Comparison of ENCODE assay signal across 9 cellular contexts in genomic region chr13:40187836-40188591, GRCh38.
A peak's percentile ranks its signal among the peaks of the same experiment; 100 is the strongest.
DNase-seq lines count a peak whose midpoint lies in the region; ATAC-seq and TF ChIP-seq lines count a peak whose summit lies in the region.
"Had no signal": no experiment of that assay in that cellular context is flagged by ENCODE, and none has a peak within 500 bp of the region (broad histone marks: within the 10 kb centered on the region; RNA-seq: fewer than 3 reads in every experiment).

No MANE protein-coding gene starts in this region.

- H3K79me2 ChIP-seq in GM23338 (replicated peaks; ENCODE audit: insufficient read depth), result no peaks in the 10 kb centered on the region

- H3K4me2 ChIP-seq in GM23338, result peak overlapping the region; percentile 51; the same call in 1 of the 2 replicates

- no peak overlapping the region for H3K4me3 Mint-ChIP-seq in GM23338
- peak overlapping the region; percentile 52 for H3K4me3 Mint-ChIP-seq in activated CD8-positive, alpha-beta memory T cell treated with anti-CD3 and anti-CD28 coated beads, Interleukin-2, amount 10 ng/mL, durations not matched to agents 7 days and 5 days

- peak; percentile 60 for ATAC-seq in GM23338
- ATAC-seq in activated CD8-positive, alpha-beta memory T cell treated with anti-CD3 and anti-CD28 coated beads, Interleukin-2, amount 10 ng/mL, durations not matched to agents 7 days and 5 days, result peak; percentile 55
- no peak for ATAC-seq in GM21529 (IDR thresholded peaks at IDR 0.05; ENCODE audit: unreplicated experiment)
- no peak for ATAC-seq in GM21723 (IDR thresholded peaks at IDR 0.05; ENCODE audit: unreplicated experiment)
- no peak for ATAC-seq in GM19035 (IDR thresholded peaks at IDR 0.05; ENCODE audit: unreplicated experiment)

- no peaks in the 10 kb centered on the region for H3K36me3 Mint-ChIP-seq in GM23338 (ENCODE audit: low read depth)
- H3K36me3 Mint-ChIP-seq in activated CD8-positive, alpha-beta memory T cell treated with anti-CD3 and anti-CD28 coated beads, Interleukin-2, amount 10 ng/mL, durations not matched to agents 7 days and 5 days, result no peaks in the 10 kb centered on the region

- H3K9me2 ChIP-seq in GM23338 (ENCODE audit: insufficient read depth), result no peaks in the 10 kb centered on the region

- H3K27ac ChIP-seq in GM23338 (ENCODE audit: low read depth), result no peak overlapping the region
- H3K27ac ChIP-seq: C4-2B had no signal

- H3K4me1 Mint-ChIP-seq in GM23338, result peaks cover 28% of the 10 kb centered on the region
- H3K4me1 Mint-ChIP-seq in activated CD8-positive, alpha-beta memory T cell treated with anti-CD3 and anti-CD28 coated beads, Interleukin-2, amount 10 ng/mL, durations not matched to agents 7 days and 5 days, result peaks cover 56% of the 10 kb centered on the region

- DNase-seq in GM23338 (ENCODE audit: low spot score) (peak; percentile 23), kidney glomerular epithelial cell (lab: John Stamatoyannopoulos, UW) (no peak)
- DNase-seq in activated CD8-positive, alpha-beta memory T cell treated with anti-CD3 and anti-CD28 coated beads, Interleukin-2, amount 10 ng/mL, durations not matched to agents 7 days and 5 days, result peak; percentile 67
- peak; percentile 57 for DNase-seq in effector CD4-positive, alpha-beta T cell
- peak; percentile 58 for DNase-seq in stimulated activated CD4-positive, alpha-beta T cell treated with anti-CD3 and anti-CD28 coated beads, Interleukin-1b, Interleukin-23, amount 100 ng/mL, for 48 hours

- H3K27ac Mint-ChIP-seq in GM23338, result no peak overlapping the region
- peak overlapping the region; percentile 93 for H3K27ac Mint-ChIP-seq in activated CD8-positive, alpha-beta memory T cell treated with anti-CD3 and anti-CD28 coated beads, Interleukin-2, amount 10 ng/mL, durations not matched to agents 7 days and 5 days

- H4K20me1 ChIP-seq in GM23338 (replicated peaks; ENCODE audit: insufficient read depth), result no peaks in the 10 kb centered on the region

- peaks cover 3% of the 10 kb centered on the region for H3K27me3 Mint-ChIP-seq in GM23338 (ENCODE audit: insufficient read depth, low read depth, poor library complexity)
- H3K27me3 Mint-ChIP-seq in activated CD8-positive, alpha-beta memory T cell treated with anti-CD3 and anti-CD28 coated beads, Interleukin-2, amount 10 ng/mL, durations not matched to agents 7 days and 5 days, result no peaks in the 10 kb centered on the region

- H3K36me3 ChIP-seq in GM23338 (ENCODE audit: insufficient read depth), result no peaks in the 10 kb centered on the region

- H3K9me3 Mint-ChIP-seq in GM23338, result no peaks in the 10 kb centered on the region
- no peaks in the 10 kb centered on the region for H3K9me3 Mint-ChIP-seq in activated CD8-positive, alpha-beta memory T cell treated with anti-CD3 and anti-CD28 coated beads, Interleukin-2, amount 10 ng/mL, durations not matched to agents 7 days and 5 days (ENCODE audit: low read depth)

- TF ChIP-seq CTCF in GM23338 (conservative IDR thresholded peaks at IDR 0.05; ENCODE audit: low read depth in 2 of 2), result no peak

- CTCF ChIA-PET in activated CD8-positive, alpha-beta memory T cell treated with anti-CD3 and anti-CD28 coated beads, Interleukin-2, amount 10 ng/mL, durations not matched to agents 7 days and 5 days (lab: Charles Lee), result interaction anchor here (1.8 to 1.9 kb wide), 2 partner anchors 98 to 119 kb away, joined by 5 read pairs; no protein-coding TSS in a partner anchor

- no peak overlapping the region for H3K4me3 ChIP-seq in GM23338

- H3F3A ChIP-seq in GM23338 (replicated peaks; ENCODE audit: low read depth), result no peaks in the 10 kb centered on the region

- H2AFZ ChIP-seq in GM23338, result peak overlapping the region; percentile 85

- peaks cover 9% of the 10 kb centered on the region; the same call in 1 of the 2 replicates for H3K4me1 ChIP-seq in GM23338 (ENCODE audit: insufficient read depth)

- no peaks in the 10 kb centered on the region for H3K27me3 ChIP-seq in GM23338 (ENCODE audit: insufficient read depth)

TF ChIP-seq in GM23338, 12 proteins besides CTCF, POLR2A, EP300 and RAD21 (continues in another document):
- TF ChIP-seq, protein P1, sequence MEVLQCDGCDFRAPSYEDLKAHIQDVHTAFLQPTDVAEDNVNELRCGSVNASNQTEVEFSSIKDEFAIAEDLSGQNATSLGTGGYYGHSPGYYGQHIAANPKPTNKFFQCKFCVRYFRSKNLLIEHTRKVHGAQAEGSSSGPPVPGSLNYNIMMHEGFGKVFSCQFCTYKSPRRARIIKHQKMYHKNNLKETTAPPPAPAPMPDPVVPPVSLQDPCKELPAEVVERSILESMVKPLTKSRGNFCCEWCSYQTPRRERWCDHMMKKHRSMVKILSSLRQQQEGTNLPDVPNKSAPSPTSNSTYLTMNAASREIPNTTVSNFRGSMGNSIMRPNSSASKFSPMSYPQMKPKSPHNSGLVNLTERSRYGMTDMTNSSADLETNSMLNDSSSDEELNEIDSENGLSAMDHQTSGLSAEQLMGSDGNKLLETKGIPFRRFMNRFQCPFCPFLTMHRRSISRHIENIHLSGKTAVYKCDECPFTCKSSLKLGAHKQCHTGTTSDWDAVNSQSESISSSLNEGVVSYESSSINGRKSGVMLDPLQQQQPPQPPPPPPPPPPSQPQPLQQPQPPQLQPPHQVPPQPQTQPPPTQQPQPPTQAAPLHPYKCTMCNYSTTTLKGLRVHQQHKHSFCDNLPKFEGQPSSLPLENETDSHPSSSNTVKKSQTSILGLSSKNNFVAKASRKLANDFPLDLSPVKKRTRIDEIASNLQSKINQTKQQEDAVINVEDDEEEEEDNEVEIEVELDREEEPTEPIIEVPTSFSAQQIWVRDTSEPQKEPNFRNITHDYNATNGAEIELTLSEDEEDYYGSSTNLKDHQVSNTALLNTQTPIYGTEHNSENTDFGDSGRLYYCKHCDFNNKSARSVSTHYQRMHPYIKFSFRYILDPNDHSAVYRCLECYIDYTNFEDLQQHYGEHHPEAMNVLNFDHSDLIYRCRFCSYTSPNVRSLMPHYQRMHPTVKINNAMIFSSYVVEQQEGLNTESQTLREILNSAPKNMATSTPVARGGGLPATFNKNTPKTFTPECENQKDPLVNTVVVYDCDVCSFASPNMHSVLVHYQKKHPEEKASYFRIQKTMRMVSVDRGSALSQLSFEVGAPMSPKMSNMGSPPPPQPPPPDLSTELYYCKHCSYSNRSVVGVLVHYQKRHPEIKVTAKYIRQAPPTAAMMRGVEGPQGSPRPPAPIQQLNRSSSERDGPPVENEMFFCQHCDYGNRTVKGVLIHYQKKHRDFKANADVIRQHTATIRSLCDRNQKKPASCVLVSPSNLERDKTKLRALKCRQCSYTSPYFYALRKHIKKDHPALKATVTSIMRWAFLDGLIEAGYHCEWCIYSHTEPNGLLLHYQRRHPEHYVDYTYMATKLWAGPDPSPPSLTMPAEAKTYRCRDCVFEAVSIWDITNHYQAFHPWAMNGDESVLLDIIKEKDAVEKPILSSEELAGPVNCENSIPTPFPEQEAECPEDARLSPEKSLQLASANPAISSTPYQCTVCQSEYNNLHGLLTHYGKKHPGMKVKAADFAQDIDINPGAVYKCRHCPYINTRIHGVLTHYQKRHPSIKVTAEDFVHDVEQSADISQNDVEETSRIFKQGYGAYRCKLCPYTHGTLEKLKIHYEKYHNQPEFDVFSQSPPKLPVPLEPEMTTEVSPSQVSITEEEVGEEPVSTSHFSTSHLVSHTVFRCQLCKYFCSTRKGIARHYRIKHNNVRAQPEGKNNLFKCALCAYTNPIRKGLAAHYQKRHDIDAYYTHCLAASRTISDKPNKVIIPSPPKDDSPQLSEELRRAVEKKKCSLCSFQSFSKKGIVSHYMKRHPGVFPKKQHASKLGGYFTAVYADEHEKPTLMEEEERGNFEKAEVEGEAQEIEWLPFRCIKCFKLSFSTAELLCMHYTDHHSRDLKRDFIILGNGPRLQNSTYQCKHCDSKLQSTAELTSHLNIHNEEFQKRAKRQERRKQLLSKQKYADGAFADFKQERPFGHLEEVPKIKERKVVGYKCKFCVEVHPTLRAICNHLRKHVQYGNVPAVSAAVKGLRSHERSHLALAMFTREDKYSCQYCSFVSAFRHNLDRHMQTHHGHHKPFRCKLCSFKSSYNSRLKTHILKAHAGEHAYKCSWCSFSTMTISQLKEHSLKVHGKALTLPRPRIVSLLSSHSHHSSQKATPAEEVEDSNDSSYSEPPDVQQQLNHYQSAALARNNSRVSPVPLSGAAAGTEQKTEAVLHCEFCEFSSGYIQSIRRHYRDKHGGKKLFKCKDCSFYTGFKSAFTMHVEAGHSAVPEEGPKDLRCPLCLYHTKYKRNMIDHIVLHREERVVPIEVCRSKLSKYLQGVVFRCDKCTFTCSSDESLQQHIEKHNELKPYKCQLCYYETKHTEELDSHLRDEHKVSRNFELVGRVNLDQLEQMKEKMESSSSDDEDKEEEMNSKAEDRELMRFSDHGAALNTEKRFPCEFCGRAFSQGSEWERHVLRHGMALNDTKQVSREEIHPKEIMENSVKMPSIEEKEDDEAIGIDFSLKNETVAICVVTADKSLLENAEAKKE (CRISPR knock-in tag; IDR thresholded peaks at IDR 0.05), result no peak
- TF ChIP-seq ZNF331 (CRISPR knock-in tag; IDR thresholded peaks at IDR 0.05; ENCODE audit: low read depth) (no peak), ETS1 (IDR thresholded peaks at IDR 0.05) (no peak), EZH2 (IDR thresholded peaks at IDR 0.05; ENCODE audit: low read depth, unreplicated experiment) (no peak), NANOG (IDR thresholded peaks at IDR 0.05; ENCODE audit: borderline replicate concordance) (no peak), ZNF114 (CRISPR knock-in tag; IDR thresholded peaks at IDR 0.05) (no peak), CREB1 (CRISPR knock-in tag; IDR thresholded peaks at IDR 0.05; ENCODE audit: low read depth) (no peak)

Comparison
In these comparisons a context has a peak if more than half of its experiments do, and no peak if none do; other contexts are left out.
1. ATAC-seq: peak in GM23338 (single experiment) and activated CD8-positive, alpha-beta memory T cell treated with anti-CD3 and anti-CD28 coated beads, Interleukin-2, amount 10 ng/mL, durations not matched to agents 7 days and 5 days (single experiment); none in GM21529 (single experiment), GM21723 (single experiment) and GM19035 (single experiment).